Comparison of ENCODE assay signal across 21 cellular contexts in genomic region chr22:30873086-30873650, GRCh38.
"Had no signal": no experiment of that assay in that cellular context is flagged by ENCODE, and none has a peak within 500 bp of the region (broad histone marks: within the 10 kb centered on the region; RNA-seq: fewer than 3 reads in every experiment).

No MANE protein-coding gene starts in this region.

- ATAC-seq: activated T-cell treated with anti-CD3 and anti-CD28 coated beads, Interleukin-2, amount 50 U/mL, for 72 hours; heart right ventricle; naive thymus-derived CD4-positive, alpha-beta T cell; stimulated activated memory B cell treated with anti-CD40 and anti-IgM and Interleukin-4, amounts not matched to agents 10 μg/mL and 1 μg/mL and 100 μg/mL, for 72 hours; T-cell had no signal

- H3K4me1 ChIP-seq: esophagus squamous epithelium, sigmoid colon had no signal

- FAIRE-seq: endothelial cell of umbilical vein had no signal

- H3K27ac ChIP-seq: brain microvascular endothelial cell, esophagus squamous epithelium, heart right ventricle, neutrophil, sigmoid colon, thoracic aorta had no signal

- H3K9me3 ChIP-seq: esophagus squamous epithelium, heart right ventricle, neutrophil, sigmoid colon, thoracic aorta had no signal

- H3K36me3 ChIP-seq: brain microvascular endothelial cell, esophagus squamous epithelium, heart right ventricle, neutrophil, sigmoid colon, thoracic aorta had no signal

- H3K4me3 ChIP-seq: esophagus squamous epithelium, heart right ventricle, sigmoid colon, thoracic aorta had no signal

- DNase-seq: activated CD4-positive, alpha-beta T cell treated with anti-CD3 and anti-CD28 coated beads, Interleukin-2, amount 10 ng/mL, durations not matched to agents 7 days and 5 days; activated CD8-positive, alpha-beta memory T cell treated with anti-CD3 and anti-CD28 coated beads, Interleukin-2, amount 50 U/mL, for 4 hours; activated naive CD4-positive, alpha-beta T cell; activated naive CD8-positive, alpha-beta T cell treated with anti-CD3 and anti-CD28 coated beads for 36 hours; activated T-cell treated with anti-CD3 and anti-CD28 coated beads, Interleukin-2, amount 50 U/mL, for 72 hours; brain microvascular endothelial cell; cortex of kidney; effector CD8-positive, alpha-beta T cell; esophagus squamous epithelium; immature natural killer cell; mesendoderm; naive thymus-derived CD4-positive, alpha-beta T cell; stimulated activated CD4-positive, alpha-beta T cell treated with anti-CD3 and anti-CD28 coated beads, Interleukin-4, amount 100 ng/mL, for 4 hours; T-cell; T-helper 9 cell had no signal

- H3K27me3 ChIP-seq: brain microvascular endothelial cell, esophagus squamous epithelium, heart right ventricle, neutrophil, sigmoid colon had no signal
